ENCODE assay signal across 17 cellular contexts in the genomic region with DNA sequence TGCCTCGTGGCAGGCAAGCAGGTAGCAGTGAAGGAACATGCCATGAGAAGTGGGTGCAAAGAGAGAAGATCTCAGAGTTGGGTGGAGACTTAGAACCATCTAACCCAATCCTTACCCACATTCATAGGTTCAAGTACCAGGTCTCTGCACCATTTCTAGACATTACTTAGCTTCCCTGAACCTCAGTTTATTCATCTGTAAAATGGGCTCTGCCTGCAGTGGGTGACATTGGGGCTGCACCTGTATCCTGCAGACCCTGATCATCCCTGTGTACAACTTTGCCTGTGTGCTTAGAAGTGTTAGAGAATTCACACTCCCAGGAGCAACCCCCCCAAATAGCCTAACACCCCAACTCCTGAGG. TPM values are rescaled to one million over a fixed set of nuclear protein-coding genes. Genes with fewer than 3 reads are reported as not detected.
A peak's percentile ranks its signal among the peaks of the same experiment; 100 is the strongest.
DNase-seq lines count a peak whose midpoint lies in the region; FAIRE-seq and TF ChIP-seq lines count a peak whose summit lies in the region.
"Had no signal": no experiment of that assay in that cellular context is flagged by ENCODE, and none has a peak within 500 bp of the region (broad histone marks: within the 10 kb centered on the region; RNA-seq: fewer than 3 reads in every experiment).

No MANE protein-coding gene starts in this region.

- H3K4me3 Mint-ChIP-seq in neural progenitor cell, result no peak overlapping the region
- H3K4me3 Mint-ChIP-seq: B cell; CD4-positive, alpha-beta T cell had no signal

- no peak overlapping the region for H2AFZ ChIP-seq in hepatocyte
- H2AFZ ChIP-seq in neural progenitor cell (replicated peaks), result no peak overlapping the region
- H2AFZ ChIP-seq in GM23248, result no peak overlapping the region

- H3K36me3 ChIP-seq in WERI-Rb-1 (no peaks in the 10 kb centered on the region), bronchial epithelial cell (ENCODE audit: control insufficient read depth, insufficient read depth, low read length) (no peaks in the 10 kb centered on the region), hepatocyte (replicated peaks; ENCODE audit: insufficient read depth, low read depth) (no peaks in the 10 kb centered on the region), stomach (no peaks in the 10 kb centered on the region), neural progenitor cell (no peaks in the 10 kb centered on the region), GM23248 (ENCODE audit: low read depth) (no peaks in the 10 kb centered on the region)
- H3K36me3 ChIP-seq: BLaER1 treated with 17β-estradiol and CSF1 and Interleukin-3, amounts not matched to agents 10 nM and 100 nM had no signal

- H3K9me3 Mint-ChIP-seq in neural progenitor cell, result no peaks in the 10 kb centered on the region
- H3K9me3 Mint-ChIP-seq: CD4-positive, alpha-beta T cell had no signal

- intact Hi-C loops in stomach (cut with DNase I; ENCODE audit: low total_unique reads), result no loop called here

- no peak overlapping the region for H3K27ac Mint-ChIP-seq in neural progenitor cell
- H3K27ac Mint-ChIP-seq: B cell; CD4-positive, alpha-beta T cell had no signal

- H3K79me2 ChIP-seq in hepatocyte (no peaks in the 10 kb centered on the region), neural progenitor cell (ENCODE audit: low read depth) (no peaks in the 10 kb centered on the region), GM23248 (ENCODE audit: insufficient read depth) (no peaks in the 10 kb centered on the region)

- H3K4me1 ChIP-seq in hepatocyte (ENCODE audit: insufficient read depth) (peaks cover 30% of the 10 kb centered on the region), stomach (peaks cover 36 to 49% (median 44%) of the 10 kb centered on the region in 4 donors), neural progenitor cell (no peaks in the 10 kb centered on the region), GM23248 (ENCODE audit: insufficient read depth) (no peaks in the 10 kb centered on the region)

- H3F3A ChIP-seq in neural progenitor cell (ENCODE audit: low read depth) (peaks cover 3% of the 10 kb centered on the region), GM23248 (ENCODE audit: insufficient read depth) (no peaks in the 10 kb centered on the region)

- H3K9ac ChIP-seq in neural progenitor cell (no peak overlapping the region), GM23248 (no peak overlapping the region)
- H3K9ac ChIP-seq: BLaER1 treated with 17β-estradiol and CSF1 and Interleukin-3, amounts not matched to agents 10 nM and 100 nM had no signal

- H3K27ac ChIP-seq in WERI-Rb-1, result peak overlapping the region; percentile 72
- H3K27ac ChIP-seq in hepatocyte, result peak overlapping the region; percentile 58
- peak overlapping the region; percentile 67 to 88 (median 84) for H3K27ac ChIP-seq in stomach
- H3K27ac ChIP-seq in neural progenitor cell, result no peak overlapping the region
- H3K27ac ChIP-seq in GM23248, result no peak overlapping the region
- H3K27ac ChIP-seq: BLaER1 treated with 17β-estradiol and CSF1 and Interleukin-3, amounts not matched to agents 10 nM and 100 nM; HL-60 had no signal

- H4K20me1 ChIP-seq in hepatocyte (ENCODE audit: insufficient read depth, poor library complexity, severe bottlenecking) (no peaks in the 10 kb centered on the region), neural progenitor cell (ENCODE audit: low read depth) (no peaks in the 10 kb centered on the region), GM23248 (ENCODE audit: insufficient read depth) (no peaks in the 10 kb centered on the region)

- H3K4me3 ChIP-seq in WERI-Rb-1 (ENCODE audit: low read depth, low read length) (peak overlapping the region; percentile 2; the same call in 1 of the 2 replicates), bronchial epithelial cell (ENCODE audit: low read depth, low read length) (no peak overlapping the region), hepatocyte (no peak overlapping the region), stomach (no peak overlapping the region), neural progenitor cell (no peak overlapping the region), GM23248 (no peak overlapping the region)
- H3K4me3 ChIP-seq: BLaER1 treated with 17β-estradiol and CSF1 and Interleukin-3, amounts not matched to agents 10 nM and 100 nM had no signal

- no peaks in the 10 kb centered on the region for H3K9me2 ChIP-seq in hepatocyte (replicated peaks; ENCODE audit: insufficient read depth)
- no peaks in the 10 kb centered on the region for H3K9me2 ChIP-seq in GM23248 (ENCODE audit: insufficient read depth)

- H3K36me3 Mint-ChIP-seq in neural progenitor cell, result no peaks in the 10 kb centered on the region

- H3K27me3 ChIP-seq in WERI-Rb-1 (ENCODE audit: insufficient read depth, low read depth, severe bottlenecking) (no peaks in the 10 kb centered on the region), bronchial epithelial cell (ENCODE audit: control insufficient read depth, insufficient read depth, low read length) (peaks cover 6% of the 10 kb centered on the region), hepatocyte (no peaks in the 10 kb centered on the region), stomach (no peaks in the 10 kb centered on the region), neural progenitor cell (no peaks in the 10 kb centered on the region), GM23248 (replicated peaks; ENCODE audit: insufficient read depth) (no peaks in the 10 kb centered on the region)

- H3K27me3 Mint-ChIP-seq in neural progenitor cell (ENCODE audit: insufficient read depth, low read depth), result peaks cover 2% of the 10 kb centered on the region

- H3K4me2 ChIP-seq in hepatocyte (peak overlapping the region; percentile 14), neural progenitor cell (no peak overlapping the region), GM23248 (ENCODE audit: unreplicated experiment) (no peak overlapping the region)
- H3K4me2 ChIP-seq: BLaER1 treated with 17β-estradiol and CSF1 and Interleukin-3, amounts not matched to agents 10 nM and 100 nM had no signal

- H3K9me3 ChIP-seq in WERI-Rb-1 (ENCODE audit: severe bottlenecking) (no peaks in the 10 kb centered on the region), hepatocyte (ENCODE audit: low read depth) (no peaks in the 10 kb centered on the region), stomach (no peaks in the 10 kb centered on the region), neural progenitor cell (ENCODE audit: low read depth) (no peaks in the 10 kb centered on the region), GM23248 (ENCODE audit: low read depth) (no peaks in the 10 kb centered on the region)
- H3K9me3 ChIP-seq: BLaER1 treated with 17β-estradiol and CSF1 and Interleukin-3, amounts not matched to agents 10 nM and 100 nM had no signal

- TF ChIP-seq POLR2A in stomach (IDR thresholded peaks at IDR 0.05), result no peak

- peak; percentile 55 for FAIRE-seq in bronchial epithelial cell (lab: Jason Lieb, UNC)
- FAIRE-seq: D721Med, G401.6, GM12892 had no signal

- H3K4me1 Mint-ChIP-seq in neural progenitor cell, result peaks cover 14% of the 10 kb centered on the region

- 63% methylated on average over 1 of the region's 1 CpG for WGBS in hepatocyte (ENCODE audit: low lambda C conversion rate, missing lambda C conversion rate)
- 27 to 50% (median 43%) methylated on average over 1 of the region's 1 CpG for WGBS in stomach, 5 donors
- 62 to 72% methylated on average over 1 of the region's 1 CpG for WGBS in GM23248 (ENCODE audit: low coverage in 1 of 2, low lambda C conversion rate in 2 of 2, missing lambda C conversion rate in 2 of 2), 2 experiments

- TF ChIP-seq CTCF in WERI-Rb-1 (IDR thresholded peaks at IDR 0.05; ENCODE audit: low read depth, low read length) (no peak), bronchial epithelial cell (IDR thresholded peaks at IDR 0.05; ENCODE audit: insufficient read depth, low read length, severe bottlenecking) (no peak), hepatocyte (IDR thresholded peaks at IDR 0.05; ENCODE audit: poor library complexity) (no peak), stomach (IDR thresholded peaks at IDR 0.05) (no peak), neural progenitor cell (IDR thresholded peaks at IDR 0.05) (no peak)

- DNase-seq in WERI-Rb-1 (no peak), bronchial epithelial cell (ENCODE audit: low read depth) (no peak), hepatocyte (ENCODE audit: low spot score) (no peak), stomach (no peak), neural progenitor cell (ENCODE audit: low spot score) (no peak), C1 segment of cervical spinal cord (lab: John Stamatoyannopoulos, UW) (no peak), GM23248 (no peak)
- DNase-seq: CD4-positive, alpha-beta T cell; HCEC 1CT; IMR-90; KBM-7 had no signal

- in situ Hi-C loops in GM23248 (cut with MboI), result no loop called here

- no peak for TF ChIP-seq EP300 in stomach (IDR thresholded peaks at IDR 0.05)

RNA-seq across cellular contexts. Expression of gene SNX5, which starts 42.7 kb away (rescaled TPM):
- 96.5 and 152 TPM in 2 replicates for total RNA-seq in bronchial epithelial cell
- total RNA-seq in hepatocyte, result 154 and 190 TPM in 2 replicates
- polyA plus RNA-seq in hepatocyte, result 74.9 and 76.0 TPM in 2 replicates
- total RNA-seq in stomach, result 100 to 1,000 TPM in 4 of 5 donors, 10 to 100 TPM in 1; 47.3 to 202 (median 126) TPM
- 10 to 100 TPM; 71.1 to 81.6 (median 73.8) TPM for polyA plus RNA-seq in stomach
- total RNA-seq in neural progenitor cell (ENCODE audit: low replicate concordance), result 156 and 226 TPM in 2 replicates
- total RNA-seq in GM23248 (2014; rRNA removed; shearing (Covaris generic)), result 65.2 and 67.0 TPM in 2 replicates
- 70.7 and 75.7 TPM in 2 replicates for polyA plus RNA-seq in GM23248 (2016; fragmentation: Nextera tagmentation; extraction: Ambion mirVana)

RNA-seq across cellular contexts. Expression of gene MGME1, which starts 42.9 kb away (rescaled TPM):
- total RNA-seq in bronchial epithelial cell (8.6 and 10.3 TPM in 2 replicates), hepatocyte (12.7 and 15.7 TPM in 2 replicates), stomach (10 to 100 TPM in 1 of 5 donors, 1 to 10 TPM in 4; 2.3 to 19.1 (median 6.4) TPM), neural progenitor cell (ENCODE audit: low replicate concordance) (57.2 and 87.2 TPM in 2 replicates)
- polyA plus RNA-seq in hepatocyte (17.9 and 18.3 TPM in 2 replicates), stomach (10 to 100 TPM in 2 of 3 donors, 1 to 10 TPM in 1; 6.7 to 11.0 (median 10.1) TPM), GM23248 (2016; fragmentation: Nextera tagmentation; extraction: Ambion mirVana) (10.4 and 11.5 TPM in 2 replicates)
- 4.6 and 5.6 TPM in 2 replicates for total RNA-seq in GM23248 (2014; rRNA removed; shearing (Covaris generic))

Comparison
In these comparisons a context has a peak if more than half of its experiments do, and no peak if none do; other contexts are left out.
1. H3K27ac ChIP-seq: peak in WERI-Rb-1 (single experiment), hepatocyte (single experiment) and stomach (5 of 5); none in neural progenitor cell (single experiment) and GM23248 (single experiment).